38 cellular contexts compared by ENCODE assay signal in genomic region chr11:134879931-134880330, GRCh38.
"Had no signal": no experiment of that assay in that cellular context is flagged by ENCODE, and none has a peak within 500 bp of the region (broad histone marks: within the 10 kb centered on the region; RNA-seq: fewer than 3 reads in every experiment).

No MANE protein-coding gene starts in this region.

- H3K4me1 Mint-ChIP-seq: activated naive CD4-positive, alpha-beta T cell treated with anti-CD3 and anti-CD28 coated beads, Interleukin-2, amount 10 ng/mL, durations not matched to agents 7 days and 5 days; activated naive CD4-positive, alpha-beta T cell treated with anti-CD3 and anti-CD28 coated beads, Interleukin-2, amount 50 U/mL, for 24 hours; activated naive CD8-positive, alpha-beta T cell treated with anti-CD3 and anti-CD28 coated beads for 36 hours; activated naive CD8-positive, alpha-beta T cell treated with anti-CD3 and anti-CD28 coated beads, Interleukin-2, amount 50 U/mL, for 24 hours; activated T-helper 17 cell treated with anti-CD3 and anti-CD28 coated beads, Interleukin-2, amount 50 U/mL, for 72 hours; central memory CD8-positive, alpha-beta T cell had no signal

- H3K9me3 ChIP-seq: adrenal gland, ascending aorta, body of pancreas, breast epithelium had no signal

- H3K36me3 Mint-ChIP-seq: activated naive CD4-positive, alpha-beta T cell treated with anti-CD3 and anti-CD28 coated beads, Interleukin-2, amount 10 ng/mL, durations not matched to agents 7 days and 5 days; activated naive CD4-positive, alpha-beta T cell treated with anti-CD3 and anti-CD28 coated beads, Interleukin-2, amount 50 U/mL, for 24 hours; activated naive CD4-positive, alpha-beta T cell treated with anti-CD3 and anti-CD28 coated beads, Interleukin-2, amount 50 U/mL, for 72 hours; activated naive CD8-positive, alpha-beta T cell; activated naive CD8-positive, alpha-beta T cell treated with anti-CD3 and anti-CD28 coated beads for 36 hours; activated naive CD8-positive, alpha-beta T cell treated with anti-CD3 and anti-CD28 coated beads, Interleukin-2, amount 10 ng/mL, durations not matched to agents 7 days and 5 days; brain had no signal

- H3K4me1 ChIP-seq: adrenal gland, ascending aorta, body of pancreas, breast epithelium had no signal

- H3K27ac Mint-ChIP-seq: activated naive CD4-positive, alpha-beta T cell treated with anti-CD3 and anti-CD28 coated beads for 36 hours; activated naive CD4-positive, alpha-beta T cell treated with anti-CD3 and anti-CD28 coated beads, Interleukin-2, amount 10 ng/mL, durations not matched to agents 7 days and 5 days; activated naive CD4-positive, alpha-beta T cell treated with anti-CD3 and anti-CD28 coated beads, Interleukin-2, amount 50 U/mL, for 24 hours; activated naive CD4-positive, alpha-beta T cell treated with anti-CD3 and anti-CD28 coated beads, Interleukin-2, amount 50 U/mL, for 72 hours; activated naive CD8-positive, alpha-beta T cell; activated naive CD8-positive, alpha-beta T cell treated with anti-CD3 and anti-CD28 coated beads for 36 hours; activated naive CD8-positive, alpha-beta T cell treated with anti-CD3 and anti-CD28 coated beads, Interleukin-2, amount 10 ng/mL, durations not matched to agents 7 days and 5 days; activated naive CD8-positive, alpha-beta T cell treated with anti-CD3 and anti-CD28 coated beads, Interleukin-2, amount 50 U/mL, for 24 hours; activated T-cell treated with anti-CD3 and anti-CD28 coated beads, Interleukin-2, amount 50 U/mL, for 24 hours; activated T-cell treated with anti-CD3 and anti-CD28 coated beads, Interleukin-2, amount 50 U/mL, for 72 hours; activated T-helper 1 cell treated with anti-CD3 and anti-CD28 coated beads, Interleukin-12 subunit alpha, Interleukin-12 subunit beta, Interleukin-2, Interleukin-4 antibody, amounts not matched to agents 30 ng/mL and 10 ng/mL and 1 ng/mL, durations not matched to agents 14 hours and 24 hours and 36 hours; activated T-helper 17 cell treated with anti-CD3 and anti-CD28 coated beads, Interleukin-2, amount 50 U/mL, for 72 hours; activated T-helper 2 cell treated with anti-CD3 and anti-CD28 coated beads, Interferon-gamma antibody, Interleukin-2, Interleukin-4, amounts not matched to agents 10 μg/mL and 5 μg/mL and 100 μg/mL, durations not matched to agents 14 hours and 24 hours and 36 hours; brain had no signal

- H3K4me3 ChIP-seq: adrenal gland, ascending aorta, body of pancreas, breast epithelium, cardiac muscle cell had no signal

- H3K4me3 Mint-ChIP-seq: activated naive CD4-positive, alpha-beta T cell treated with anti-CD3 and anti-CD28 coated beads for 36 hours; activated naive CD4-positive, alpha-beta T cell treated with anti-CD3 and anti-CD28 coated beads, Interleukin-2, amount 10 ng/mL, durations not matched to agents 7 days and 5 days; activated naive CD4-positive, alpha-beta T cell treated with anti-CD3 and anti-CD28 coated beads, Interleukin-2, amount 50 U/mL, for 24 hours; activated naive CD8-positive, alpha-beta T cell; activated naive CD8-positive, alpha-beta T cell treated with anti-CD3 and anti-CD28 coated beads for 36 hours; activated naive CD8-positive, alpha-beta T cell treated with anti-CD3 and anti-CD28 coated beads, Interleukin-2, amount 10 ng/mL, durations not matched to agents 7 days and 5 days; activated naive CD8-positive, alpha-beta T cell treated with anti-CD3 and anti-CD28 coated beads, Interleukin-2, amount 50 U/mL, for 24 hours; activated T-cell treated with anti-CD3 and anti-CD28 coated beads, Interleukin-2, amount 50 U/mL, for 24 hours; activated T-cell treated with anti-CD3 and anti-CD28 coated beads, Interleukin-2, amount 50 U/mL, for 4 hours; activated T-cell treated with anti-CD3 and anti-CD28 coated beads, Interleukin-2, amount 50 U/mL, for 72 hours; activated T-helper 1 cell treated with anti-CD3 and anti-CD28 coated beads, Interleukin-12 subunit alpha, Interleukin-12 subunit beta, Interleukin-2, Interleukin-4 antibody, amounts not matched to agents 30 ng/mL and 10 ng/mL and 1 ng/mL, durations not matched to agents 14 hours and 24 hours and 36 hours; activated T-helper 17 cell treated with anti-CD3 and anti-CD28 coated beads, Interleukin-2, amount 50 U/mL, for 72 hours; brain; central memory CD8-positive, alpha-beta T cell had no signal

- H3K27ac ChIP-seq: adrenal gland, ascending aorta, body of pancreas, brain microvascular endothelial cell, breast epithelium, cardiac muscle cell had no signal

- H3K27me3 ChIP-seq: ascending aorta, brain microvascular endothelial cell, cardiac muscle cell had no signal

- H3K36me3 ChIP-seq: adrenal gland, ascending aorta, brain microvascular endothelial cell, breast epithelium, cardiac muscle cell had no signal

- H3K27me3 Mint-ChIP-seq: activated naive CD8-positive, alpha-beta T cell treated with anti-CD3 and anti-CD28 coated beads, Interleukin-2, amount 10 ng/mL, durations not matched to agents 7 days and 5 days had no signal

- DNase-seq: activated effector memory CD4-positive, alpha-beta T cell treated with anti-CD3 and anti-CD28 coated beads, Interleukin-2, amount 50 U/mL, for 16 hours; activated effector memory CD4-positive, alpha-beta T cell treated with Interleukin-2 at 50 U/mL for 16 hours; activated gamma-delta T cell; activated gamma-delta T cell treated with Interleukin-2 at 50 U/mL for 16 hours; activated naive CD4-positive, alpha-beta T cell; activated naive CD4-positive, alpha-beta T cell treated with anti-CD3 and anti-CD28 coated beads for 36 hours; activated naive CD4-positive, alpha-beta T cell treated with anti-CD3 and anti-CD28 coated beads, Interleukin-2, amount 10 ng/mL, durations not matched to agents 7 days and 5 days; activated naive CD4-positive, alpha-beta T cell treated with anti-CD3 and anti-CD28 coated beads, Interleukin-2, amount 50 U/mL, for 16 hours; activated naive CD4-positive, alpha-beta T cell treated with Interleukin-2 at 50 U/mL for 16 hours; activated naive CD8-positive, alpha-beta T cell treated with anti-CD3 and anti-CD28 coated beads for 36 hours; activated naive CD8-positive, alpha-beta T cell treated with anti-CD3 and anti-CD28 coated beads, Interleukin-2, amount 10 ng/mL, durations not matched to agents 7 days and 5 days; activated naive CD8-positive, alpha-beta T cell treated with anti-CD3 and anti-CD28 coated beads, Interleukin-2, amount 50 U/mL, for 24 hours; activated T-cell treated with anti-CD3 and anti-CD28 coated beads, Interleukin-2, amount 50 U/mL, for 1 hour; activated T-cell treated with anti-CD3 and anti-CD28 coated beads, Interleukin-2, amount 50 U/mL, for 24 hours; activated T-cell treated with anti-CD3 and anti-CD28 coated beads, Interleukin-2, amount 50 U/mL, for 4 hours; activated T-cell treated with anti-CD3 and anti-CD28 coated beads, Interleukin-2, amount 50 U/mL, for 48 hours; activated T-cell treated with anti-CD3 and anti-CD28 coated beads, Interleukin-2, amount 50 U/mL, for 72 hours; adrenal gland; amniotic stem cell; amygdala; anterior cingulate cortex; aorta; body of pancreas; brain microvascular endothelial cell; caudate nucleus; central memory CD4-positive, alpha-beta T cell; cerebellar nuclear complex had no signal

- H3K9me3 Mint-ChIP-seq: activated naive CD4-positive, alpha-beta T cell treated with anti-CD3 and anti-CD28 coated beads for 36 hours; activated naive CD4-positive, alpha-beta T cell treated with anti-CD3 and anti-CD28 coated beads, Interleukin-2, amount 10 ng/mL, durations not matched to agents 7 days and 5 days; activated naive CD4-positive, alpha-beta T cell treated with anti-CD3 and anti-CD28 coated beads, Interleukin-2, amount 50 U/mL, for 24 hours; activated naive CD4-positive, alpha-beta T cell treated with anti-CD3 and anti-CD28 coated beads, Interleukin-2, amount 50 U/mL, for 72 hours; activated naive CD8-positive, alpha-beta T cell treated with anti-CD3 and anti-CD28 coated beads for 36 hours; activated naive CD8-positive, alpha-beta T cell treated with anti-CD3 and anti-CD28 coated beads, Interleukin-2, amount 10 ng/mL, durations not matched to agents 7 days and 5 days; activated naive CD8-positive, alpha-beta T cell treated with anti-CD3 and anti-CD28 coated beads, Interleukin-2, amount 50 U/mL, for 24 hours; activated T-cell treated with anti-CD3 and anti-CD28 coated beads, Interleukin-2, amount 50 U/mL, for 24 hours; activated T-cell treated with anti-CD3 and anti-CD28 coated beads, Interleukin-2, amount 50 U/mL, for 4 hours; activated T-cell treated with anti-CD3 and anti-CD28 coated beads, Interleukin-2, amount 50 U/mL, for 72 hours; activated T-helper 1 cell treated with anti-CD3 and anti-CD28 coated beads, Interleukin-12 subunit alpha, Interleukin-12 subunit beta, Interleukin-2, Interleukin-4 antibody, amounts not matched to agents 30 ng/mL and 10 ng/mL and 1 ng/mL, durations not matched to agents 14 hours and 24 hours and 36 hours; activated T-helper 17 cell treated with anti-CD3 and anti-CD28 coated beads, Interleukin-2, amount 50 U/mL, for 72 hours; activated T-helper 2 cell treated with anti-CD3 and anti-CD28 coated beads, Interferon-gamma antibody, Interleukin-2, Interleukin-4, amounts not matched to agents 10 μg/mL and 5 μg/mL and 100 μg/mL, durations not matched to agents 14 hours and 24 hours and 36 hours; brain; central memory CD8-positive, alpha-beta T cell had no signal

- ATAC-seq: activated naive CD4-positive, alpha-beta T cell treated with anti-CD3 and anti-CD28 coated beads, Interleukin-2, amount 50 U/mL, for 72 hours; activated naive CD8-positive, alpha-beta T cell treated with anti-CD3 and anti-CD28 coated beads, Interleukin-2, amount 50 U/mL, for 24 hours; activated T-cell treated with anti-CD3 and anti-CD28 coated beads, Interleukin-2, amount 50 U/mL, for 4 hours; activated T-cell treated with anti-CD3 and anti-CD28 coated beads, Interleukin-2, amount 50 U/mL, for 72 hours; activated T-helper 17 cell treated with anti-CD3 and anti-CD28 coated beads, Interleukin-2, amount 50 U/mL, for 72 hours; body of pancreas had no signal
